In genomic region chr17:40816569-40816968, GRCh38 we compare ENCODE assay signal across 21 cellular contexts. TPM values are rescaled to one million over a fixed set of nuclear protein-coding genes. Genes with fewer than 3 reads are reported as not detected.
DNase-seq lines count a peak whose midpoint lies in the region; ATAC-seq, FAIRE-seq and TF ChIP-seq lines count a peak whose summit lies in the region.
"Had no signal": no experiment of that assay in that cellular context is flagged by ENCODE, and none has a peak within 500 bp of the region (broad histone marks: within the 10 kb centered on the region; RNA-seq: fewer than 3 reads in every experiment).

No MANE protein-coding gene starts in this region.

- DNase-seq in activated naive CD4-positive, alpha-beta T cell treated with anti-CD3 and anti-CD28 coated beads, Interleukin-2, amount 10 ng/mL, durations not matched to agents 7 days and 5 days = no peak
- no peak for DNase-seq in activated naive CD4-positive, alpha-beta T cell (lab: John Stamatoyannopoulos, UW)
- DNase-seq in Caco-2 = no peak
- DNase-seq in K562 (ENCODE audit: extremely low read depth in 1 of 4, low spot score in 3 of 4) = peak; percentile 46 to 69 (median 59)
- no peak for DNase-seq in neural progenitor cell (ENCODE audit: low spot score)
- DNase-seq in stimulated activated naive CD4-positive, alpha-beta T cell treated with Interleukin-2 at 50 U/mL for 16 hours (lab: John Stamatoyannopoulos, UW) = no peak
- no peak for DNase-seq in DMS 273 (lab: John Stamatoyannopoulos, UW; ENCODE audit: unreplicated experiment)
- DNase-seq in SIG-M5 treated with dmso at 0.1 percent for 504 hours (lab: John Stamatoyannopoulos, UW; ENCODE audit: unreplicated experiment) = no peak
- DNase-seq: C1 segment of cervical spinal cord, Calu3, DMS79, H9, Karpas-422, MM.1S, NCI-H1105, NCI-H187, NCI-H345, NCI-H69, Right ventricle myocardium superior had no signal

- H3K36me3 ChIP-seq in Caco-2 (ENCODE audit: control insufficient read depth, insufficient read depth, low read length) = peaks cover 3% of the 10 kb centered on the region
- peaks cover 25% of the 10 kb centered on the region for H3K36me3 ChIP-seq in K562 (ENCODE audit: control insufficient read depth, insufficient read depth, low read length)
- H3K36me3 ChIP-seq in neural progenitor cell = no peaks in the 10 kb centered on the region

- peaks cover 29% of the 10 kb centered on the region for H3F3A ChIP-seq in neural progenitor cell (ENCODE audit: low read depth)

- peaks cover 5% of the 10 kb centered on the region for H3K9me1 ChIP-seq in K562 (ENCODE audit: control insufficient read depth, insufficient read depth, low read length)

- H2AFZ ChIP-seq in K562 (ENCODE audit: low read depth, low read length) (no peak overlapping the region), neural progenitor cell (replicated peaks) (no peak overlapping the region)

- WGBS in K562 (ENCODE audit: insufficient coverage, low coverage, missing lambda C conversion rate) = 13% methylated on average over 3 of the region's 3 CpGs

- peaks cover 3% of the 10 kb centered on the region for H3K9me3 Mint-ChIP-seq in activated naive CD4-positive, alpha-beta T cell treated with anti-CD3 and anti-CD28 coated beads, Interleukin-2, amount 10 ng/mL, durations not matched to agents 7 days and 5 days
- H3K9me3 Mint-ChIP-seq in Caco-2 (ENCODE audit: unreplicated experiment) (no peaks in the 10 kb centered on the region), neural progenitor cell (no peaks in the 10 kb centered on the region)
- H3K9me3 Mint-ChIP-seq: H9 had no signal

- H3K4me3 ChIP-seq in Caco-2 (ENCODE audit: low read depth, low read length) = no peak overlapping the region
- no peak overlapping the region for H3K4me3 ChIP-seq in K562
- H3K4me3 ChIP-seq in neural progenitor cell = no peak overlapping the region

- TF ChIP-seq POLR2A in K562 (conservative IDR thresholded peaks at IDR 0.05) = no peak

- FAIRE-seq in K562 (lab: Jason Lieb, UNC) = no peak
- FAIRE-seq: RCC 7860 had no signal

- H3K4me3 Mint-ChIP-seq in activated naive CD4-positive, alpha-beta T cell treated with anti-CD3 and anti-CD28 coated beads, Interleukin-2, amount 10 ng/mL, durations not matched to agents 7 days and 5 days = peak overlapping the region; percentile 34
- peak overlapping the region; percentile 83 for H3K4me3 Mint-ChIP-seq in Caco-2 (ENCODE audit: unreplicated experiment)
- H3K4me3 Mint-ChIP-seq in neural progenitor cell = peak overlapping the region; percentile 88

- H4K20me1 ChIP-seq in K562 (replicated peaks; ENCODE audit: control insufficient read depth, insufficient read depth, low read length) (no peaks in the 10 kb centered on the region), neural progenitor cell (ENCODE audit: low read depth) (no peaks in the 10 kb centered on the region)

- TF ChIP-seq RAD21 in K562 (CRISPR knock-in tag; conservative IDR thresholded peaks at IDR 0.05 in 1 of 2, IDR thresholded peaks at IDR 0.05 in 1 of 2) = no peak

- H3K9ac ChIP-seq in K562 (ENCODE audit: insufficient read depth in 1 of 2, low read depth in 2 of 2, low read length in 2 of 2) (peak overlapping the region in 1 of 2 experiments; percentile 97; a peak in 1 of 4 replicates), neural progenitor cell (no peak overlapping the region)

- peaks cover 46% of the 10 kb centered on the region for H3K79me2 ChIP-seq in K562 (ENCODE audit: control insufficient read depth, insufficient read depth, low read length)
- H3K79me2 ChIP-seq in neural progenitor cell (ENCODE audit: low read depth) = peaks cover 17% of the 10 kb centered on the region

- TF ChIP-seq EP300 in K562 (IDR thresholded peaks at IDR 0.05; ENCODE audit: low read length) = no peak

- H3K36me3 Mint-ChIP-seq in activated naive CD4-positive, alpha-beta T cell treated with anti-CD3 and anti-CD28 coated beads, Interleukin-2, amount 10 ng/mL, durations not matched to agents 7 days and 5 days = peaks cover 27% of the 10 kb centered on the region
- peaks cover 12% of the 10 kb centered on the region for H3K36me3 Mint-ChIP-seq in Caco-2 (ENCODE audit: insufficient read depth, unreplicated experiment)
- H3K36me3 Mint-ChIP-seq in neural progenitor cell = peaks cover 3% of the 10 kb centered on the region

- intact Hi-C loops in Caco-2 (cut with micrococcal nuclease; ENCODE audit: unreplicated experiment) = no loop called here
- intact Hi-C loops in K562 (cut with micrococcal nuclease) = loop anchor here (5.0 kb wide), 1 partner anchor 851 kb away; no protein-coding TSS in a partner anchor

- H3K27ac Mint-ChIP-seq in activated naive CD4-positive, alpha-beta T cell treated with anti-CD3 and anti-CD28 coated beads, Interleukin-2, amount 10 ng/mL, durations not matched to agents 7 days and 5 days = no peak overlapping the region
- H3K27ac Mint-ChIP-seq in Caco-2 (ENCODE audit: unreplicated experiment) (no peak overlapping the region), neural progenitor cell (no peak overlapping the region)
- H3K27ac Mint-ChIP-seq: H9 had no signal

- in situ Hi-C loops in K562 (cut with MboI) = no loop called here

- CTCF ChIA-PET in activated naive CD4-positive, alpha-beta T cell treated with anti-CD3 and anti-CD28 coated beads, Interleukin-2, amount 10 ng/mL, durations not matched to agents 7 days and 5 days (lab: Charles Lee) = interaction anchor here (0.7 to 1.6 kb wide), 3 partner anchors 13 to 837 kb away, joined by 3 to 5 read pairs (median 3); no protein-coding TSS in a partner anchor
- CTCF ChIA-PET in Caco-2 (lab: Charles Lee) = interaction anchor here (0.5 kb wide), 1 partner anchor 514 kb away, joined by 3 read pairs; no protein-coding TSS in a partner anchor
- CTCF ChIA-PET in K562 (lab: Yijun Ruan, JAX; ENCODE audit: low intra/inter-chr PET ratio) = no interaction called here

- no peaks in the 10 kb centered on the region for H3K9me3 ChIP-seq in Caco-2
- H3K9me3 ChIP-seq in K562 (replicated peaks; ENCODE audit: control insufficient read depth, insufficient read depth, low read depth, low read length) = no peaks in the 10 kb centered on the region
- H3K9me3 ChIP-seq in neural progenitor cell (ENCODE audit: low read depth) = no peaks in the 10 kb centered on the region

- TF ChIP-seq CTCF in Caco-2 (IDR thresholded peaks at IDR 0.05; ENCODE audit: insufficient read depth in 1 of 2, low read depth in 1 of 2, low read length in 1 of 2, severe bottlenecking in 1 of 2, unreplicated experiment in 1 of 2) (no peak), K562 (IDR thresholded peaks at IDR 0.05 in 2 of 3, conservative IDR thresholded peaks at IDR 0.05 in 1 of 3; ENCODE audit: insufficient read depth in 2 of 3, low read depth in 1 of 3, low read length in 3 of 3) (no peak), neural progenitor cell (IDR thresholded peaks at IDR 0.05) (no peak)

- H3K4me2 ChIP-seq in K562 (ENCODE audit: insufficient read depth, low read length) (peak overlapping the region; percentile 63), neural progenitor cell (no peak overlapping the region)

- H3K27me3 ChIP-seq in Caco-2 (replicated peaks; ENCODE audit: control insufficient read depth, insufficient read depth, low read length) = no peaks in the 10 kb centered on the region; the same call in 1 of the 2 replicates
- H3K27me3 ChIP-seq in K562 (ENCODE audit: control insufficient read depth in 2 of 2, insufficient read depth in 2 of 2, low read length in 2 of 2) = no peaks in the 10 kb centered on the region
- H3K27me3 ChIP-seq in neural progenitor cell = peaks cover 50% of the 10 kb centered on the region

- peaks cover 8% of the 10 kb centered on the region for H3K4me1 ChIP-seq in Caco-2
- H3K4me1 ChIP-seq in K562 (replicated peaks in 1 of 2; ENCODE audit: control insufficient read depth in 2 of 2, insufficient read depth in 2 of 2, low read length in 2 of 2) = peaks cover 4 to 23% of the 10 kb centered on the region in 2 experiments
- peaks cover 4% of the 10 kb centered on the region for H3K4me1 ChIP-seq in neural progenitor cell

- ATAC-seq in K562 = peak; percentile 13; the same call in 1 of the 3 replicates

- peaks cover 25% of the 10 kb centered on the region for H3K27me3 Mint-ChIP-seq in activated naive CD4-positive, alpha-beta T cell treated with anti-CD3 and anti-CD28 coated beads, Interleukin-2, amount 10 ng/mL, durations not matched to agents 7 days and 5 days
- peaks cover 8% of the 10 kb centered on the region for H3K27me3 Mint-ChIP-seq in Caco-2 (ENCODE audit: insufficient read depth, unreplicated experiment)
- H3K27me3 Mint-ChIP-seq in neural progenitor cell (ENCODE audit: insufficient read depth, low read depth) = peaks cover 2% of the 10 kb centered on the region

- BruUV-seq in Caco-2 (replicated peaks; lab: Mats Ljungman, UMichigan) (no TSS peak), K562 (replicated peaks; lab: Mats Ljungman, UMichigan) (no TSS peak)

- H3K27ac ChIP-seq in K562 (ENCODE audit: extremely low read depth, low read depth, low read length) = peak overlapping the region; percentile 65
- no peak overlapping the region for H3K27ac ChIP-seq in neural progenitor cell

- H3K4me1 Mint-ChIP-seq in activated naive CD4-positive, alpha-beta T cell treated with anti-CD3 and anti-CD28 coated beads, Interleukin-2, amount 10 ng/mL, durations not matched to agents 7 days and 5 days = peaks cover 29% of the 10 kb centered on the region
- H3K4me1 Mint-ChIP-seq in Caco-2 (ENCODE audit: low read depth, unreplicated experiment) (peaks cover 8% of the 10 kb centered on the region), neural progenitor cell (peaks cover 19% of the 10 kb centered on the region)

- POLR2A ChIA-PET in Caco-2 (lab: Charles Lee) = interaction anchor here (0.6 to 0.7 kb wide), 2 partner anchors 182 to 875 kb away, joined by 3 read pairs; no protein-coding TSS in a partner anchor
- POLR2A ChIA-PET in K562 (lab: Yijun Ruan, JAX) = no interaction called here

RNA-seq across cellular contexts. Expression of gene KRT10, which starts 5.8 kb away (rescaled TPM):
- total RNA-seq in Caco-2 (2022) (48.3 and 48.6 TPM in 2 replicates), K562 (2014; rRNA removed) (64.0 and 70.5 TPM in 2 replicates), K562 (2014; rRNA removed; fragmentation: Illumina TruSeq; extraction: Trizol) (80.8 and 101 TPM in 2 replicates), K562 (2015; rRNA removed; fragmentation: Illumina TruSeq; extraction: Trizol) (45.7 and 51.0 TPM in 2 replicates), K562 (2021) (153 and 166 TPM in 2 replicates), neural progenitor cell (ENCODE audit: low replicate concordance) (7.5 and 19.3 TPM in 2 replicates)
- total RNA-seq in K562 (2011; cell fraction: chromatin; rRNA removed; ENCODE audit: low replicate concordance) = 11.6 and 27.7 TPM in 2 replicates
- total RNA-seq in K562 (2011; cell fraction: nucleolus; rRNA removed) = 10.5 and 12.3 TPM in 2 replicates
- 19.1 and 28.6 TPM in 2 replicates for total RNA-seq in K562 (2011; cell fraction: nucleoplasm; rRNA removed)
- polyA plus RNA-seq in K562 (2011; rRNA removed) (38.5 and 179 TPM in 2 replicates), K562 (2014; fragmentation: Illumina TruSeq; extraction: Trizol) (76.2 and 80.2 TPM in 2 replicates), K562 (2014; fragmentation: Nextera tagmentation; extraction: Ambion mirVana) (10 to 100 TPM; 47.0 to 54.6 TPM), K562 (2014; rRNA removed) (110 and 139 TPM in 2 replicates)
- 14.5 and 29.1 TPM in 2 replicates for polyA plus RNA-seq in K562 (2011; cell fraction: cytosol; rRNA removed)
- 13.4 and 14.2 TPM in 2 replicates for polyA plus RNA-seq in K562 (2011; cell fraction: nucleus; rRNA removed)
- 97.2 and 238 TPM in 2 replicates for polyA plus RNA-seq in K562 (2012)
- polyA minus RNA-seq in K562 (2011; rRNA and poly(A)+ RNA removed) = 5.6 and 37.3 TPM in 2 replicates
- polyA minus RNA-seq in K562 (2011; cell fraction: cytosol; rRNA and poly(A)+ RNA removed) = 6.6 and 21.6 TPM in 2 replicates
- 2.4 and 4.8 TPM in 2 replicates for polyA minus RNA-seq in K562 (2011; cell fraction: nucleus; rRNA and poly(A)+ RNA removed)

RNA-seq across cellular contexts. Expression of gene KRT28, which starts 16.8 kb away (rescaled TPM):
- total RNA-seq in Caco-2 (2022) = not detected in 2 replicates
- not detected in 2 replicates for total RNA-seq in K562 (2011; cell fraction: chromatin; rRNA removed; ENCODE audit: low replicate concordance)
- not detected in 2 replicates for total RNA-seq in K562 (2011; cell fraction: nucleolus; rRNA removed)
- total RNA-seq in K562 (2011; cell fraction: nucleoplasm; rRNA removed) = not detected in 2 replicates
- not detected in 2 replicates for total RNA-seq in K562 (2014; rRNA removed)
- total RNA-seq in K562 (2014; rRNA removed; fragmentation: Illumina TruSeq; extraction: Trizol) = not detected in 2 replicates
- total RNA-seq in K562 (2015; rRNA removed; fragmentation: Illumina TruSeq; extraction: Trizol) = not detected in 2 replicates
- total RNA-seq in K562 (2021) = not detected in 2 replicates
- not detected in 2 replicates for polyA plus RNA-seq in K562 (2011; rRNA removed)
- polyA plus RNA-seq in K562 (2011; cell fraction: cytosol; rRNA removed) = not detected in 2 replicates
- polyA plus RNA-seq in K562 (2011; cell fraction: nucleus; rRNA removed) = not detected in 2 replicates
- polyA plus RNA-seq in K562 (2012) = not detected in 2 replicates
- polyA plus RNA-seq in K562 (2014; fragmentation: Illumina TruSeq; extraction: Trizol) = not detected in 2 replicates
- not detected for polyA plus RNA-seq in K562 (2014; fragmentation: Nextera tagmentation; extraction: Ambion mirVana)
- not detected in 2 replicates for polyA plus RNA-seq in K562 (2014; rRNA removed)
- not detected in 2 replicates for polyA minus RNA-seq in K562 (2011; rRNA and poly(A)+ RNA removed)
- not detected in 2 replicates for polyA minus RNA-seq in K562 (2011; cell fraction: cytosol; rRNA and poly(A)+ RNA removed)
- polyA minus RNA-seq in K562 (2011; cell fraction: nucleus; rRNA and poly(A)+ RNA removed) = not detected in 2 replicates
- not detected in 2 replicates for total RNA-seq in neural progenitor cell (ENCODE audit: low replicate concordance)
- total RNA-seq: A673, Calu3, H9, Right ventricle myocardium superior had no signal

RNA-seq across cellular contexts. Expression of gene KRT27, which starts 34.2 kb away (rescaled TPM):
- total RNA-seq in Caco-2 (2022) (not detected in 2 replicates), K562 (2014; rRNA removed) (not detected in 2 replicates), K562 (2014; rRNA removed; fragmentation: Illumina TruSeq; extraction: Trizol) (not detected in 2 replicates), K562 (2015; rRNA removed; fragmentation: Illumina TruSeq; extraction: Trizol) (not detected in 2 replicates), K562 (2021) (0.11 TPM in 1 of 2 replicates, not detected in the other), neural progenitor cell (ENCODE audit: low replicate concordance) (not detected in 2 replicates)
- total RNA-seq in K562 (2011; cell fraction: chromatin; rRNA removed; ENCODE audit: low replicate concordance) = not detected in 2 replicates
- total RNA-seq in K562 (2011; cell fraction: nucleolus; rRNA removed) = not detected in 2 replicates
- total RNA-seq in K562 (2011; cell fraction: nucleoplasm; rRNA removed) = not detected in 2 replicates
- polyA plus RNA-seq in K562 (2011; rRNA removed) (not detected in 2 replicates), K562 (2014; fragmentation: Illumina TruSeq; extraction: Trizol) (not detected in 2 replicates), K562 (2014; fragmentation: Nextera tagmentation; extraction: Ambion mirVana) (under 1 TPM in 1 of 2 experiments, not detected in 1; 0.10 TPM), K562 (2014; rRNA removed) (not detected in 2 replicates)
- polyA plus RNA-seq in K562 (2011; cell fraction: cytosol; rRNA removed) = not detected in 2 replicates
- not detected in 2 replicates for polyA plus RNA-seq in K562 (2011; cell fraction: nucleus; rRNA removed)
- polyA plus RNA-seq in K562 (2012) = not detected in 2 replicates
- polyA minus RNA-seq in K562 (2011; rRNA and poly(A)+ RNA removed) = not detected in 2 replicates
- polyA minus RNA-seq in K562 (2011; cell fraction: cytosol; rRNA and poly(A)+ RNA removed) = not detected in 2 replicates
- not detected in 2 replicates for polyA minus RNA-seq in K562 (2011; cell fraction: nucleus; rRNA and poly(A)+ RNA removed)
- total RNA-seq: A673, Calu3, H9, Right ventricle myocardium superior had no signal

RNA-seq across cellular contexts. Expression of gene KRT26, which starts 44.6 kb away (rescaled TPM):
- total RNA-seq in Caco-2 (2022) (not detected in 2 replicates), K562 (2014; rRNA removed) (not detected in 2 replicates), K562 (2014; rRNA removed; fragmentation: Illumina TruSeq; extraction: Trizol) (not detected in 2 replicates), K562 (2015; rRNA removed; fragmentation: Illumina TruSeq; extraction: Trizol) (not detected in 2 replicates), K562 (2021) (not detected in 2 replicates), neural progenitor cell (ENCODE audit: low replicate concordance) (not detected in 2 replicates)
- total RNA-seq in K562 (2011; cell fraction: chromatin; rRNA removed; ENCODE audit: low replicate concordance) = not detected in 2 replicates
- total RNA-seq in K562 (2011; cell fraction: nucleolus; rRNA removed) = not detected in 2 replicates
- not detected in 2 replicates for total RNA-seq in K562 (2011; cell fraction: nucleoplasm; rRNA removed)
- polyA plus RNA-seq in K562 (2011; rRNA removed) (not detected in 2 replicates), K562 (2014; fragmentation: Illumina TruSeq; extraction: Trizol) (not detected in 2 replicates), K562 (2014; fragmentation: Nextera tagmentation; extraction: Ambion mirVana) (not detected), K562 (2014; rRNA removed) (not detected in 2 replicates)
- not detected in 2 replicates for polyA plus RNA-seq in K562 (2011; cell fraction: cytosol; rRNA removed)
- not detected in 2 replicates for polyA plus RNA-seq in K562 (2011; cell fraction: nucleus; rRNA removed)
- polyA plus RNA-seq in K562 (2012) = not detected in 2 replicates
- polyA minus RNA-seq in K562 (2011; rRNA and poly(A)+ RNA removed) = not detected in 2 replicates
- polyA minus RNA-seq in K562 (2011; cell fraction: cytosol; rRNA and poly(A)+ RNA removed) = not detected in 2 replicates
- polyA minus RNA-seq in K562 (2011; cell fraction: nucleus; rRNA and poly(A)+ RNA removed) = not detected in 2 replicates
- total RNA-seq: A673, Calu3, H9, Right ventricle myocardium superior had no signal

RNA-seq across cellular contexts. Expression of gene KRT12, which starts 50.5 kb away (rescaled TPM):
- total RNA-seq in Caco-2 (2022) = not detected in 2 replicates
- 1.2 TPM in 1 of 2 replicates, not detected in the other for total RNA-seq in K562 (2011; cell fraction: chromatin; rRNA removed; ENCODE audit: low replicate concordance)
- total RNA-seq in K562 (2011; cell fraction: nucleolus; rRNA removed) = 1.3 TPM in 1 of 2 replicates, not detected in the other
- total RNA-seq in K562 (2011; cell fraction: nucleoplasm; rRNA removed) = not detected in 2 replicates
- total RNA-seq in K562 (2014; rRNA removed) = 6.2 and 7.5 TPM in 2 replicates
- total RNA-seq in K562 (2014; rRNA removed; fragmentation: Illumina TruSeq; extraction: Trizol) = 1.7 and 1.9 TPM in 2 replicates
- total RNA-seq in K562 (2015; rRNA removed; fragmentation: Illumina TruSeq; extraction: Trizol) = 2.3 and 3.1 TPM in 2 replicates
- total RNA-seq in K562 (2021) = 1.9 and 2.4 TPM in 2 replicates
- 0.63 and 0.91 TPM in 2 replicates for polyA plus RNA-seq in K562 (2011; rRNA removed)
- 0.74 and 1.6 TPM in 2 replicates for polyA plus RNA-seq in K562 (2011; cell fraction: cytosol; rRNA removed)
- polyA plus RNA-seq in K562 (2011; cell fraction: nucleus; rRNA removed) = 0.38 and 0.46 TPM in 2 replicates
- polyA plus RNA-seq in K562 (2012) = 3.5 and 4.4 TPM in 2 replicates
- polyA plus RNA-seq in K562 (2014; fragmentation: Illumina TruSeq; extraction: Trizol) = 2.2 and 2.9 TPM in 2 replicates
- polyA plus RNA-seq in K562 (2014; fragmentation: Nextera tagmentation; extraction: Ambion mirVana) = under 1 TPM; 0.18 to 0.53 TPM
- 3.0 and 7.0 TPM in 2 replicates for polyA plus RNA-seq in K562 (2014; rRNA removed)
- polyA minus RNA-seq in K562 (2011; rRNA and poly(A)+ RNA removed) = 0.18 and 0.42 TPM in 2 replicates
- polyA minus RNA-seq in K562 (2011; cell fraction: cytosol; rRNA and poly(A)+ RNA removed) = not detected in 2 replicates
- polyA minus RNA-seq in K562 (2011; cell fraction: nucleus; rRNA and poly(A)+ RNA removed) = 0.54 and 0.56 TPM in 2 replicates
- not detected in 2 replicates for total RNA-seq in neural progenitor cell (ENCODE audit: low replicate concordance)
- total RNA-seq: A673, H9, Right ventricle myocardium superior had no signal

Comparison
In these comparisons a context has a peak if more than half of its experiments do, and no peak if none do; other contexts are left out.
1. DNase-seq: peak in K562 (4 of 4); none in activated naive CD4-positive, alpha-beta T cell treated with anti-CD3 and anti-CD28 coated beads, Interleukin-2, amount 10 ng/mL, durations not matched to agents 7 days and 5 days (single experiment), activated naive CD4-positive, alpha-beta T cell (0 of 4), Caco-2 (0 of 2), neural progenitor cell (single experiment), stimulated activated naive CD4-positive, alpha-beta T cell treated with Interleukin-2 at 50 U/mL for 16 hours (single experiment), DMS 273 (single experiment) and SIG-M5 treated with dmso at 0.1 percent for 504 hours (single experiment).
2. H3K4me3 Mint-ChIP-seq: peak in every context shown above with its lines; median percentile 88 in neural progenitor cell; 83 in Caco-2; 34 in activated naive CD4-positive, alpha-beta T cell treated with anti-CD3 and anti-CD28 coated beads, Interleukin-2, amount 10 ng/mL, durations not matched to agents 7 days and 5 days.